9 cellular contexts compared by ENCODE assay signal in genomic region chr20:45341939-45342862, GRCh38. TPM values are rescaled to one million over a fixed set of nuclear protein-coding genes. Genes with fewer than 3 reads are reported as not detected.
A peak's percentile ranks its signal among the peaks of the same experiment; 100 is the strongest.
DNase-seq lines count a peak whose midpoint lies in the region; ATAC-seq lines count a peak whose summit lies in the region.
"Had no signal": no experiment of that assay in that cellular context is flagged by ENCODE, and none has a peak within 500 bp of the region (broad histone marks: within the 10 kb centered on the region; RNA-seq: fewer than 3 reads in every experiment).

No MANE protein-coding gene starts in this region.

- DNase-seq in NCI-H146 (lab: John Stamatoyannopoulos, UW) (peak; percentile 69), NCI-H146 treated with DMSO at 0.1 percent for 48 hours (lab: John Stamatoyannopoulos, UW; ENCODE audit: unreplicated experiment) (no peak), anterior cingulate cortex (lab: John Stamatoyannopoulos, UW) (peak in 50 of 58 donors; percentile 14 to 80 (median 50)), hippocampal formation (lab: John Stamatoyannopoulos, UW) (peak; percentile 23 to 46), sciatic nerve (ENCODE audit: low spot score) (no peak)
- DNase-seq in activated CD4-positive, CD25-positive, alpha-beta regulatory T cell (lab: John Stamatoyannopoulos, UW): no peak
- DNase-seq: CD4-positive, CD25-positive, alpha-beta regulatory T cell had no signal

- intact Hi-C loops in sciatic nerve (cut with DNase I): no loop called here

- ATAC-seq in sciatic nerve (peak; percentile 65), HG03457 (IDR thresholded peaks at IDR 0.05; ENCODE audit: unreplicated experiment) (no peak), GM19467 (IDR thresholded peaks at IDR 0.05; ENCODE audit: unreplicated experiment) (no peak)

RNA-seq across cellular contexts. Expression of gene SDC4, which starts 6.0 kb away (rescaled TPM):
- total RNA-seq in sciatic nerve: 77.7 TPM

RNA-seq across cellular contexts. Expression of gene SYS1, which starts 20.8 kb away (rescaled TPM):
- 24.0 TPM for total RNA-seq in sciatic nerve

RNA-seq across cellular contexts. Expression of gene MATN4, which starts 34.1 kb away (rescaled TPM):
- 0.22 TPM for total RNA-seq in sciatic nerve
- total RNA-seq: CD4-positive, CD25-positive, alpha-beta regulatory T cell had no signal

RNA-seq across cellular contexts. Expression of gene RBPJL, which starts 35.6 kb away (rescaled TPM):
- total RNA-seq in sciatic nerve: not detected
- total RNA-seq: CD4-positive, CD25-positive, alpha-beta regulatory T cell had no signal

RNA-seq across cellular contexts. Expression of gene TP53TG5, which starts 35.9 kb away (rescaled TPM):
- total RNA-seq in sciatic nerve: not detected
- total RNA-seq: CD4-positive, CD25-positive, alpha-beta regulatory T cell had no signal

Comparison
In these comparisons a context has a peak if more than half of its experiments do, and no peak if none do; other contexts are left out.
1. DNase-seq: peak in NCI-H146 (single experiment), anterior cingulate cortex (50 of 58) and hippocampal formation (2 of 2); none in NCI-H146 treated with DMSO at 0.1 percent for 48 hours (single experiment), sciatic nerve (single experiment) and activated CD4-positive, CD25-positive, alpha-beta regulatory T cell (0 of 4).